8 cellular contexts compared by ENCODE assay signal in the genomic region with DNA sequence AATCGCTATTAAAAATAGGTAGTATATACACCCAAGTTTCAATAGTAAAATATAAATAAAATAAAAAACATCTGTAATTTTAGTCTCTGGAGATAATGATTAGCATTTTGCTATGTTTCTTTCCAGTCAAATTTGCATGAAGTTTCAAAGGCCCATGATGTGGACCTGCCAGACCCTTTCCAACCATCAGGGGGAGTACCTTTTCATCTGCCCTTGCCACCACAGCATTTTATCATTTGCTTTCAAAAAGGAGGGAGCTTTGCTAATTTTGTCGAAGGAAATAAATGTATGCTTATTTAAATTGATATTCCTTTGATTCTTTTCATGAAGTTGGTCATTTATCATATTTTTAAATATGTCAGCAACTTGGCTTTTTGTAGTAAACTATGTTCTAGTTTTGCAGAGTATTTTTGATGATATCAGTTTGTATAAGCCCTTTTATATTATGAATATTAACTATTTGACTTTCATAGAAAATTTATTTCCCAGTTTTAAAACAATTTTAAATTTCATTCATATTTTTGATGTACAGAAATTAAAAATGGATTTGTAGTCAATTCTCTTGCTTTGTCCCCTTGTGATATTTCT.
DNase-seq lines count a peak whose midpoint lies in the region; ATAC-seq and TF ChIP-seq lines count a peak whose summit lies in the region.

No MANE protein-coding gene starts in this region.

- ATAC-seq in HG03135 (IDR thresholded peaks at IDR 0.05; ENCODE audit: unreplicated experiment) (peak; percentile 55), SK-N-SH treated with all-trans-retinoic acid at 6 μM for 48 hours (peak; percentile 48; the same call in 1 of the 3 replicates), GM18858 (IDR thresholded peaks at IDR 0.05; ENCODE audit: unreplicated experiment) (no peak)

- H3K4me3 Mint-ChIP-seq in activated CD4-positive, alpha-beta T cell treated with anti-CD3 and anti-CD28 coated beads, Interleukin-2, amount 10 ng/mL, durations not matched to agents 7 days and 5 days, result no peak overlapping the region

- peak; percentile 10 for DNase-seq in activated CD4-positive, alpha-beta T cell treated with anti-CD3 and anti-CD28 coated beads, Interleukin-2, amount 10 ng/mL, durations not matched to agents 7 days and 5 days
- DNase-seq in activated CD4-positive, alpha-beta T cell treated with anti-CD3 and anti-CD28 coated beads for 1 hour, result no peak
- DNase-seq in globus pallidus (ENCODE audit: low spot score) (peak; percentile 7), NCI-H1048 (lab: John Stamatoyannopoulos, UW) (no peak)
- no peak for DNase-seq in activated CD4-positive, CD25-positive, alpha-beta regulatory T cell treated with anti-CD3 and anti-CD28 coated beads, Interleukin-2, amount 50 U/mL, for 72 hours

- H3K4me1 Mint-ChIP-seq in activated CD4-positive, alpha-beta T cell treated with anti-CD3 and anti-CD28 coated beads, Interleukin-2, amount 10 ng/mL, durations not matched to agents 7 days and 5 days, result no peaks in the 10 kb centered on the region

- no peak overlapping the region for H3K27ac Mint-ChIP-seq in activated CD4-positive, alpha-beta T cell treated with anti-CD3 and anti-CD28 coated beads, Interleukin-2, amount 10 ng/mL, durations not matched to agents 7 days and 5 days

- CTCF ChIA-PET in activated CD4-positive, alpha-beta T cell treated with anti-CD3 and anti-CD28 coated beads, Interleukin-2, amount 10 ng/mL, durations not matched to agents 7 days and 5 days (lab: Charles Lee), result interaction anchor here (0.6 kb wide), 1 partner anchor 11 kb away, joined by 3 read pairs; no protein-coding TSS in a partner anchor

- POLR2A ChIA-PET in activated CD4-positive, alpha-beta T cell treated with anti-CD3 and anti-CD28 coated beads, Interleukin-2, amount 10 ng/mL, durations not matched to agents 7 days and 5 days (lab: Charles Lee), result no interaction called here

- H3K9me3 Mint-ChIP-seq in activated CD4-positive, alpha-beta T cell treated with anti-CD3 and anti-CD28 coated beads, Interleukin-2, amount 10 ng/mL, durations not matched to agents 7 days and 5 days, result no peaks in the 10 kb centered on the region

- H3K27me3 Mint-ChIP-seq in activated CD4-positive, alpha-beta T cell treated with anti-CD3 and anti-CD28 coated beads, Interleukin-2, amount 10 ng/mL, durations not matched to agents 7 days and 5 days, result no peaks in the 10 kb centered on the region

- H3K36me3 Mint-ChIP-seq in activated CD4-positive, alpha-beta T cell treated with anti-CD3 and anti-CD28 coated beads, Interleukin-2, amount 10 ng/mL, durations not matched to agents 7 days and 5 days (ENCODE audit: low read depth), result peaks cover 20% of the 10 kb centered on the region

TF ChIP-seq in SK-N-SH treated with all-trans-retinoic acid at 6 μM for 48 hours, 23 proteins besides CTCF, POLR2A, EP300 and RAD21:
- TF ChIP-seq ZFP3 (CRISPR knock-in tag; IDR thresholded peaks at IDR 0.05) (no peak), TOX (CRISPR knock-in tag; IDR thresholded peaks at IDR 0.05; ENCODE audit: borderline replicate concordance) (no peak), ISL1 (CRISPR knock-in tag; IDR thresholded peaks at IDR 0.05) (no peak), TCF4 (CRISPR knock-in tag; IDR thresholded peaks at IDR 0.05; ENCODE audit: borderline replicate concordance) (no peak), ZC3H10 (CRISPR knock-in tag; IDR thresholded peaks at IDR 0.05) (no peak), BACH2 (CRISPR knock-in tag; IDR thresholded peaks at IDR 0.05; ENCODE audit: borderline replicate concordance) (no peak), CSDC2 (CRISPR knock-in tag; IDR thresholded peaks at IDR 0.05) (no peak), ZNF70 (CRISPR knock-in tag; IDR thresholded peaks at IDR 0.05) (no peak), ZFP30 (CRISPR knock-in tag; IDR thresholded peaks at IDR 0.05) (no peak), ZNF8 (CRISPR knock-in tag; IDR thresholded peaks at IDR 0.05) (no peak), SNAI2 (CRISPR knock-in tag; IDR thresholded peaks at IDR 0.05) (no peak), ESRRG (CRISPR knock-in tag; IDR thresholded peaks at IDR 0.05) (no peak), PPARA (CRISPR knock-in tag; IDR thresholded peaks at IDR 0.05; ENCODE audit: borderline replicate concordance) (no peak)
- TF ChIP-seq, protein P1, sequence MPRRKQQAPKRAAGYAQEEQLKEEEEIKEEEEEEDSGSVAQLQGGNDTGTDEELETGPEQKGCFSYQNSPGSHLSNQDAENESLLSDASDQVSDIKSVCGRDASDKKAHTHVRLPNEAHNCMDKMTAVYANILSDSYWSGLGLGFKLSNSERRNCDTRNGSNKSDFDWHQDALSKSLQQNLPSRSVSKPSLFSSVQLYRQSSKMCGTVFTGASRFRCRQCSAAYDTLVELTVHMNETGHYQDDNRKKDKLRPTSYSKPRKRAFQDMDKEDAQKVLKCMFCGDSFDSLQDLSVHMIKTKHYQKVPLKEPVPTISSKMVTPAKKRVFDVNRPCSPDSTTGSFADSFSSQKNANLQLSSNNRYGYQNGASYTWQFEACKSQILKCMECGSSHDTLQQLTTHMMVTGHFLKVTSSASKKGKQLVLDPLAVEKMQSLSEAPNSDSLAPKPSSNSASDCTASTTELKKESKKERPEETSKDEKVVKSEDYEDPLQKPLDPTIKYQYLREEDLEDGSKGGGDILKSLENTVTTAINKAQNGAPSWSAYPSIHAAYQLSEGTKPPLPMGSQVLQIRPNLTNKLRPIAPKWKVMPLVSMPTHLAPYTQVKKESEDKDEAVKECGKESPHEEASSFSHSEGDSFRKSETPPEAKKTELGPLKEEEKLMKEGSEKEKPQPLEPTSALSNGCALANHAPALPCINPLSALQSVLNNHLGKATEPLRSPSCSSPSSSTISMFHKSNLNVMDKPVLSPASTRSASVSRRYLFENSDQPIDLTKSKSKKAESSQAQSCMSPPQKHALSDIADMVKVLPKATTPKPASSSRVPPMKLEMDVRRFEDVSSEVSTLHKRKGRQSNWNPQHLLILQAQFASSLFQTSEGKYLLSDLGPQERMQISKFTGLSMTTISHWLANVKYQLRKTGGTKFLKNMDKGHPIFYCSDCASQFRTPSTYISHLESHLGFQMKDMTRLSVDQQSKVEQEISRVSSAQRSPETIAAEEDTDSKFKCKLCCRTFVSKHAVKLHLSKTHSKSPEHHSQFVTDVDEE (CRISPR knock-in tag; IDR thresholded peaks at IDR 0.05), result no peak
- TF ChIP-seq, protein P2, sequence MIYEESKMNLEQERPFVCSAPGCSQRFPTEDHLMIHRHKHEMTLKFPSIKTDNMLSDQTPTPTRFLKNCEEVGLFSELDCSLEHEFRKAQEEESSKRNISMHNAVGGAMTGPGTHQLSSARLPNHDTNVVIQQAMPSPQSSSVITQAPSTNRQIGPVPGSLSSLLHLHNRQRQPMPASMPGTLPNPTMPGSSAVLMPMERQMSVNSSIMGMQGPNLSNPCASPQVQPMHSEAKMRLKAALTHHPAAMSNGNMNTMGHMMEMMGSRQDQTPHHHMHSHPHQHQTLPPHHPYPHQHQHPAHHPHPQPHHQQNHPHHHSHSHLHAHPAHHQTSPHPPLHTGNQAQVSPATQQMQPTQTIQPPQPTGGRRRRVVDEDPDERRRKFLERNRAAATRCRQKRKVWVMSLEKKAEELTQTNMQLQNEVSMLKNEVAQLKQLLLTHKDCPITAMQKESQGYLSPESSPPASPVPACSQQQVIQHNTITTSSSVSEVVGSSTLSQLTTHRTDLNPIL (CRISPR knock-in tag; IDR thresholded peaks at IDR 0.05; ENCODE audit: low read depth), result no peak
- TF ChIP-seq, protein P3, sequence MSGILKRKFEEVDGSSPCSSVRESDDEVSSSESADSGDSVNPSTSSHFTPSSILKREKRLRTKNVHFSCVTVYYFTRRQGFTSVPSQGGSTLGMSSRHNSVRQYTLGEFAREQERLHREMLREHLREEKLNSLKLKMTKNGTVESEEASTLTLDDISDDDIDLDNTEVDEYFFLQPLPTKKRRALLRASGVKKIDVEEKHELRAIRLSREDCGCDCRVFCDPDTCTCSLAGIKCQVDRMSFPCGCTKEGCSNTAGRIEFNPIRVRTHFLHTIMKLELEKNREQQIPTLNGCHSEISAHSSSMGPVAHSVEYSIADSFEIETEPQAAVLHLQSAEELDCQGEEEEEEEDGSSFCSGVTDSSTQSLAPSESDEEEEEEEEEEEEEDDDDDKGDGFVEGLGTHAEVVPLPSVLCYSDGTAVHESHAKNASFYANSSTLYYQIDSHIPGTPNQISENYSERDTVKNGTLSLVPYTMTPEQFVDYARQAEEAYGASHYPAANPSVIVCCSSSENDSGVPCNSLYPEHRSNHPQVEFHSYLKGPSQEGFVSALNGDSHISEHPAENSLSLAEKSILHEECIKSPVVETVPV (CRISPR knock-in tag; IDR thresholded peaks at IDR 0.05), result no peak
- TF ChIP-seq, protein P4, sequence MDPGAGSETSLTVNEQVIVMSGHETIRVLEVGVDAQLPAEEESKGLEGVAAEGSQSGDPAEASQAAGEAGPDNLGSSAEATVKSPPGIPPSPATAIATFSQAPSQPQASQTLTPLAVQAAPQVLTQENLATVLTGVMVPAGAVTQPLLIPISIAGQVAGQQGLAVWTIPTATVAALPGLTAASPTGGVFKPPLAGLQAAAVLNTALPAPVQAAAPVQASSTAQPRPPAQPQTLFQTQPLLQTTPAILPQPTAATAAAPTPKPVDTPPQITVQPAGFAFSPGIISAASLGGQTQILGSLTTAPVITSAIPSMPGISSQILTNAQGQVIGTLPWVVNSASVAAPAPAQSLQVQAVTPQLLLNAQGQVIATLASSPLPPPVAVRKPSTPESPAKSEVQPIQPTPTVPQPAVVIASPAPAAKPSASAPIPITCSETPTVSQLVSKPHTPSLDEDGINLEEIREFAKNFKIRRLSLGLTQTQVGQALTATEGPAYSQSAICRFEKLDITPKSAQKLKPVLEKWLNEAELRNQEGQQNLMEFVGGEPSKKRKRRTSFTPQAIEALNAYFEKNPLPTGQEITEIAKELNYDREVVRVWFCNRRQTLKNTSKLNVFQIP (CRISPR knock-in tag; IDR thresholded peaks at IDR 0.05; ENCODE audit: borderline replicate concordance, low read depth), result no peak

Comparison
In these comparisons a context has a peak if more than half of its experiments do, and no peak if none do; other contexts are left out.
1. DNase-seq: peak in activated CD4-positive, alpha-beta T cell treated with anti-CD3 and anti-CD28 coated beads, Interleukin-2, amount 10 ng/mL, durations not matched to agents 7 days and 5 days (single experiment) and globus pallidus (single experiment); none in activated CD4-positive, alpha-beta T cell treated with anti-CD3 and anti-CD28 coated beads for 1 hour (single experiment), NCI-H1048 (single experiment) and activated CD4-positive, CD25-positive, alpha-beta regulatory T cell treated with anti-CD3 and anti-CD28 coated beads, Interleukin-2, amount 50 U/mL, for 72 hours (single experiment).